In genomic region chrX:24693453-24694202, GRCh38 we compare ENCODE assay signal across 1 cellular context.
TF ChIP-seq lines count a peak whose summit lies in the region.

TSS of gene POLA1 (plus strand) at chrX:24693918. CDS start at chrX:24693962, 44 bp downstream.

TF ChIP-seq in HepG2, 621 proteins besides CTCF, POLR2A, EP300 and RAD21 (continued from another document and continues in another):
- no peak for TF ChIP-seq ZNF18 (CRISPR knock-in tag; IDR thresholded peaks at IDR 0.05; ENCODE audit: insufficient replicate concordance)
- no peak for TF ChIP-seq ZBTB26 (CRISPR knock-in tag; IDR thresholded peaks at IDR 0.05; ENCODE audit: borderline replicate concordance)
- no peak for TF ChIP-seq PAXIP1 (CRISPR knock-in tag; conservative IDR thresholded peaks at IDR 0.05)
- TF ChIP-seq IRF2 (CRISPR knock-in tag; IDR thresholded peaks at IDR 0.05), result peak; percentile 25; the same call in 1 of the 2 replicates
- no peak for TF ChIP-seq SIN3A (IDR thresholded peaks at IDR 0.05; ENCODE audit: borderline replicate concordance, low read depth, low read length)
- no peak for TF ChIP-seq ZNF34 (CRISPR knock-in tag; IDR thresholded peaks at IDR 0.05; ENCODE audit: borderline replicate concordance)
- TF ChIP-seq TOE1 (CRISPR knock-in tag; IDR thresholded peaks at IDR 0.05), result no peak
- no peak for TF ChIP-seq PHB2 (IDR thresholded peaks at IDR 0.05; ENCODE audit: partially characterized antibody)
- TF ChIP-seq ZNF30 (CRISPR knock-in tag; IDR thresholded peaks at IDR 0.05), result no peak
- no peak for TF ChIP-seq ZNF20 (CRISPR knock-in tag; IDR thresholded peaks at IDR 0.05)
- no peak for TF ChIP-seq ZNF558 (CRISPR knock-in tag; IDR thresholded peaks at IDR 0.05; ENCODE audit: borderline replicate concordance)
- TF ChIP-seq ZNF773 (CRISPR knock-in tag; IDR thresholded peaks at IDR 0.05; ENCODE audit: borderline replicate concordance), result no peak
- no peak for TF ChIP-seq ZSCAN22 (CRISPR knock-in tag; IDR thresholded peaks at IDR 0.05)
- no peak for TF ChIP-seq HMGA1 (CRISPR knock-in tag; conservative IDR thresholded peaks at IDR 0.05)
- TF ChIP-seq PRMT3 (CRISPR knock-in tag; IDR thresholded peaks at IDR 0.05; ENCODE audit: borderline replicate concordance, low read depth), result no peak
- no peak for TF ChIP-seq HMGXB3 (CRISPR knock-in tag; IDR thresholded peaks at IDR 0.05; ENCODE audit: borderline replicate concordance)
- TF ChIP-seq FOXC1 (CRISPR knock-in tag; IDR thresholded peaks at IDR 0.05; ENCODE audit: borderline replicate concordance), result no peak
- TF ChIP-seq SMARCC2 (IDR thresholded peaks at IDR 0.05), result no peak
- TF ChIP-seq HMGXB4 (CRISPR knock-in tag; IDR thresholded peaks at IDR 0.05; ENCODE audit: borderline replicate concordance in 1 of 2, low read depth in 1 of 2), result peak in 1 of 2 experiments; percentile 42; a peak in 2 of 4 replicates
- TF ChIP-seq ARID2 (CRISPR knock-in tag; IDR thresholded peaks at IDR 0.05; ENCODE audit: borderline replicate concordance), result no peak
- no peak for TF ChIP-seq TBP (CRISPR knock-in tag; IDR thresholded peaks at IDR 0.05)
- 0 out of 2 replicates have a peak, but pooled peaks have one; percentile 12 for TF ChIP-seq FOXA3 (CRISPR knock-in tag; IDR thresholded peaks at IDR 0.05)
- no peak for TF ChIP-seq NFE2L2 (IDR thresholded peaks at IDR 0.05; ENCODE audit: low read length)
- no peak for TF ChIP-seq ATM (IDR thresholded peaks at IDR 0.05; ENCODE audit: borderline replicate concordance)
- TF ChIP-seq ZC3H13 (CRISPR knock-in tag; IDR thresholded peaks at IDR 0.05), result no peak
- TF ChIP-seq YEATS4 (CRISPR knock-in tag; IDR thresholded peaks at IDR 0.05; ENCODE audit: borderline replicate concordance), result 0 out of 2 replicates have a peak, but pooled peaks have one; percentile 67
- no peak for TF ChIP-seq MBD4 (IDR thresholded peaks at IDR 0.05; ENCODE audit: borderline replicate concordance, low read length)
- TF ChIP-seq PCBP2 (optimal IDR thresholded peaks at IDR 0.05; ENCODE audit: low read depth, low read length, poor library complexity, severe bottlenecking), result no peak
- TF ChIP-seq ZBTB7A (CRISPR knock-in tag; IDR thresholded peaks at IDR 0.05), result no peak
- TF ChIP-seq SP5 (CRISPR knock-in tag; IDR thresholded peaks at IDR 0.05; ENCODE audit: borderline replicate concordance, low read depth), result no peak
- no peak for TF ChIP-seq KIAA2018 (CRISPR knock-in tag; IDR thresholded peaks at IDR 0.05; ENCODE audit: borderline replicate concordance)
- peak; percentile 86 for TF ChIP-seq THAP11 (CRISPR knock-in tag; IDR thresholded peaks at IDR 0.05)
- TF ChIP-seq YEATS2 (CRISPR knock-in tag; IDR thresholded peaks at IDR 0.05; ENCODE audit: borderline replicate concordance), result peak; percentile 68; the same call in 1 of the 2 replicates
- TF ChIP-seq NFYB (CRISPR knock-in tag; IDR thresholded peaks at IDR 0.05), result peak; percentile 88
- TF ChIP-seq RFX3 (CRISPR knock-in tag; IDR thresholded peaks at IDR 0.05), result no peak
- no peak for TF ChIP-seq RAD51 (IDR thresholded peaks at IDR 0.05; ENCODE audit: borderline replicate concordance)
